In genomic region chr4:103201254-103201653, GRCh38 we compare ENCODE assay signal across 25 cellular contexts.
"Had no signal": no experiment of that assay in that cellular context is flagged by ENCODE, and none has a peak within 500 bp of the region (broad histone marks: within the 10 kb centered on the region; RNA-seq: fewer than 3 reads in every experiment).

No MANE protein-coding gene starts in this region.

- H3K9me2 ChIP-seq: SK-N-SH had no signal

- ATAC-seq: Panc1, PC-3, T-cell had no signal

- H3K27ac Mint-ChIP-seq: T-cell had no signal

- H3K9ac ChIP-seq: SK-N-SH had no signal

- H3K4me2 ChIP-seq: SK-N-SH had no signal

- H3K4me3 ChIP-seq: MG63 had no signal

- H3K27ac ChIP-seq: RWPE1 had no signal

- DNase-seq: Karpas-422, KG1, MG63, NCI-H1092, NCI-H1105 treated with DMSO at 0.1 percent for 48 hours, NCI-H1417 treated with DMSO at 0.1 percent for 48 hours, NCI-H146, NCI-H1694 treated with DMSO at 0.1 percent for 48 hours, NCI-H1930, NCI-H2081, NCI-H2107, NCI-H2171, NCI-H226, NCI-H446, NCI-H510A, NCI-H524 treated with DMSO at 0.1 percent for 48 hours, NCI-H69, NCI-H774, PC-3, SHP77, SK-N-SH, SW 1271, T-cell had no signal

- H3K4me3 Mint-ChIP-seq: T-cell had no signal

- H3K27me3 ChIP-seq: MG63 had no signal

- H3K36me3 Mint-ChIP-seq: T-cell had no signal

- H3K9me3 ChIP-seq: MG63, SK-N-SH had no signal

- H3K9me3 Mint-ChIP-seq: T-cell had no signal
